1 cellular context compared by ENCODE assay signal in genomic region chr1:110616587-110616986, GRCh38.
A peak's percentile ranks its signal among the peaks of the same experiment; 100 is the strongest.
TF ChIP-seq lines count a peak whose summit lies in the region.

No MANE protein-coding gene starts in this region.

TF ChIP-seq in K562, 482 proteins besides CTCF, POLR2A, EP300 and RAD21 (continued from another document):
- TF ChIP-seq NFE2L1 (tag; IDR thresholded peaks at IDR 0.05; ENCODE audit: borderline replicate concordance, low read depth) (peak; percentile 59; the same call in 1 of the 2 replicates), RB1 (IDR thresholded peaks at IDR 0.05; ENCODE audit: low read depth) (no peak), NFE2 (IDR thresholded peaks at IDR 0.05; ENCODE audit: low read depth) (peak; percentile 91), PRMT5 (CRISPR knock-in tag; IDR thresholded peaks at IDR 0.05) (no peak), RFX1 (IDR thresholded peaks at IDR 0.05) (no peak), MAFK (IDR thresholded peaks at IDR 0.05; ENCODE audit: low read length) (peak; percentile 80), HSF4 (CRISPR knock-in tag; IDR thresholded peaks at IDR 0.05; ENCODE audit: borderline replicate concordance) (no peak), LEF1 (IDR thresholded peaks at IDR 0.05) (0 out of 2 replicates have a peak, but pooled peaks have one; percentile 17), SMARCC2 (IDR thresholded peaks at IDR 0.05; ENCODE audit: low read depth) (peak; percentile 61), CBX3 (IDR thresholded peaks at IDR 0.05; ENCODE audit: borderline replicate concordance in 1 of 2, low read length in 2 of 2) (peak in 1 of 2 experiments; percentile 21; a peak in 1 of 3 replicates), CTCFL (IDR thresholded peaks at IDR 0.05; ENCODE audit: borderline replicate concordance, insufficient read depth, low read depth, low read length, poor library complexity, severe bottlenecking) (no peak), HDAC1 (IDR thresholded peaks at IDR 0.05) (peak in 1 of 2 experiments; percentile 48; a peak in 2 of 4 replicates), MYNN (IDR thresholded peaks at IDR 0.05) (peak; percentile 51; the same call in 1 of the 2 replicates), MYNN (CRISPR knock-in tag; IDR thresholded peaks at IDR 0.05) (no peak), ZBTB40 (IDR thresholded peaks at IDR 0.05) (0 out of 2 replicates have a peak, but pooled peaks have one; percentile 63), ZBTB40 (CRISPR knock-in tag; IDR thresholded peaks at IDR 0.05) (no peak), CTBP1 (IDR thresholded peaks at IDR 0.05; ENCODE audit: borderline replicate concordance) (peak; percentile 58; the same call in 1 of the 2 replicates), CBFA2T3 (IDR thresholded peaks at IDR 0.05) (peak; percentile 72)
- TF ChIP-seq, protein P1, sequence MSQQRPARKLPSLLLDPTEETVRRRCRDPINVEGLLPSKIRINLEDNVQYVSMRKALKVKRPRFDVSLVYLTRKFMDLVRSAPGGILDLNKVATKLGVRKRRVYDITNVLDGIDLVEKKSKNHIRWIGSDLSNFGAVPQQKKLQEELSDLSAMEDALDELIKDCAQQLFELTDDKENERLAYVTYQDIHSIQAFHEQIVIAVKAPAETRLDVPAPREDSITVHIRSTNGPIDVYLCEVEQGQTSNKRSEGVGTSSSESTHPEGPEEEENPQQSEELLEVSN (IDR thresholded peaks at IDR 0.05; ENCODE audit: borderline replicate concordance in 1 of 2, extremely low read depth in 1 of 2, insufficient read depth in 1 of 2, insufficient read length in 1 of 2, low read depth in 1 of 2, low read length in 1 of 2, poor library complexity in 1 of 2, severe bottlenecking in 1 of 2): no peak
- TF ChIP-seq, protein P2, sequence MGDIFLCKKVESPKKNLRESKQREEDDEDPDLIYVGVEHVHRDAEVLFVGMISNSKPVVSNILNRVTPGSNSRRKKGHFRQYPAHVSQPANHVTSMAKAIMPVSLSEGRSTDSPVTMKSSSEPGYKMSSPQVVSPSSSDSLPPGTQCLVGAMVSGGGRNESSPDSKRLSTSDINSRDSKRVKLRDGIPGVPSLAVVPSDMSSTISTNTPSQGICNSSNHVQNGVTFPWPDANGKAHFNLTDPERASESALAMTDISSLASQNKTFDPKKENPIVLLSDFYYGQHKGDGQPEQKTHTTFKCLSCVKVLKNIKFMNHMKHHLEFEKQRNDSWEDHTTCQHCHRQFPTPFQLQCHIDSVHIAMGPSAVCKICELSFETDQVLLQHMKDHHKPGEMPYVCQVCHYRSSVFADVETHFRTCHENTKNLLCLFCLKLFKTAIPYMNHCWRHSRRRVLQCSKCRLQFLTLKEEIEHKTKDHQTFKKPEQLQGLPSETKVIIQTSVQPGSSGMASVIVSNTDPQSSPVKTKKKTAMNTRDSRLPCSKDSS (IDR thresholded peaks at IDR 0.05; ENCODE audit: low read depth, partially characterized antibody): no peak
